In the genomic region with DNA sequence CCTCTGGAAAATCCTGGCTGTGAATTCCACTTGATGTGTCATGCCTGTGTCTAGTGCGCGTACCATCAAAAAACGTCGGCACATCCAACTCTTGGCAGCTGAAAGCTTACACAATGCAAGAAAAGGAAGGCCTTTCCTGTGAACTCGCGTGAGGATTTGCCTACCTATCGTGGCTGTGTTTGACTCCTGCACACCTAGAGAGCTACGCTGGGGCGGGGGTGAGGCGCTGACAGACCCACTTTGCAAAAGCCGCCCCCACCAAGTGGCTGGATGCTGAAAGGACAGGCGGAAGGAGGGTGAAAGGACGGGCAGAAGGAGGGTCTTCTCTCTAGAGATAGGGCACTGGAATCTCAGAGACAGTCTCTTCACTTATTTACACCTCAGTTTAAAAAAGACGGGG, we compare ENCODE assay signal across 2 cellular contexts.
TF ChIP-seq lines count a peak whose summit lies in the region.

No MANE protein-coding gene starts in this region.

TF ChIP-seq in GM23338, 12 proteins besides CTCF, POLR2A, EP300 and RAD21:
- no peak for TF ChIP-seq STAT1 (IDR thresholded peaks at IDR 0.05; ENCODE audit: unreplicated experiment)

TF ChIP-seq in K562, 482 proteins besides CTCF, POLR2A, EP300 and RAD21:
- no peak for TF ChIP-seq NUFIP1 (IDR thresholded peaks at IDR 0.05; ENCODE audit: partially characterized antibody)
- TF ChIP-seq PHF20 (IDR thresholded peaks at IDR 0.05; ENCODE audit: partially characterized antibody): no peak
- no peak for TF ChIP-seq DIDO1 (tag; IDR thresholded peaks at IDR 0.05; ENCODE audit: low read depth)
- TF ChIP-seq MAFF (IDR thresholded peaks at IDR 0.05; ENCODE audit: low read length): no peak
- TF ChIP-seq MCM5 (IDR thresholded peaks at IDR 0.05; ENCODE audit: low read depth): no peak
- TF ChIP-seq, protein P1, sequence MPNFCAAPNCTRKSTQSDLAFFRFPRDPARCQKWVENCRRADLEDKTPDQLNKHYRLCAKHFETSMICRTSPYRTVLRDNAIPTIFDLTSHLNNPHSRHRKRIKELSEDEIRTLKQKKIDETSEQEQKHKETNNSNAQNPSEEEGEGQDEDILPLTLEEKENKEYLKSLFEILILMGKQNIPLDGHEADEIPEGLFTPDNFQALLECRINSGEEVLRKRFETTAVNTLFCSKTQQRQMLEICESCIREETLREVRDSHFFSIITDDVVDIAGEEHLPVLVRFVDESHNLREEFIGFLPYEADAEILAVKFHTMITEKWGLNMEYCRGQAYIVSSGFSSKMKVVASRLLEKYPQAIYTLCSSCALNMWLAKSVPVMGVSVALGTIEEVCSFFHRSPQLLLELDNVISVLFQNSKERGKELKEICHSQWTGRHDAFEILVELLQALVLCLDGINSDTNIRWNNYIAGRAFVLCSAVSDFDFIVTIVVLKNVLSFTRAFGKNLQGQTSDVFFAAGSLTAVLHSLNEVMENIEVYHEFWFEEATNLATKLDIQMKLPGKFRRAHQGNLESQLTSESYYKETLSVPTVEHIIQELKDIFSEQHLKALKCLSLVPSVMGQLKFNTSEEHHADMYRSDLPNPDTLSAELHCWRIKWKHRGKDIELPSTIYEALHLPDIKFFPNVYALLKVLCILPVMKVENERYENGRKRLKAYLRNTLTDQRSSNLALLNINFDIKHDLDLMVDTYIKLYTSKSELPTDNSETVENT (CRISPR knock-in tag; IDR thresholded peaks at IDR 0.05): no peak
- TF ChIP-seq KDM4B (IDR thresholded peaks at IDR 0.05; ENCODE audit: borderline replicate concordance in 2 of 2, low read depth in 1 of 2): no peak
- no peak for TF ChIP-seq JUNB (CRISPR knock-in tag; conservative IDR thresholded peaks at IDR 0.05)
- no peak for TF ChIP-seq ZBTB5 (IDR thresholded peaks at IDR 0.05)
- TF ChIP-seq CAMTA2 (CRISPR knock-in tag; conservative IDR thresholded peaks at IDR 0.05): no peak
- TF ChIP-seq, protein P2, sequence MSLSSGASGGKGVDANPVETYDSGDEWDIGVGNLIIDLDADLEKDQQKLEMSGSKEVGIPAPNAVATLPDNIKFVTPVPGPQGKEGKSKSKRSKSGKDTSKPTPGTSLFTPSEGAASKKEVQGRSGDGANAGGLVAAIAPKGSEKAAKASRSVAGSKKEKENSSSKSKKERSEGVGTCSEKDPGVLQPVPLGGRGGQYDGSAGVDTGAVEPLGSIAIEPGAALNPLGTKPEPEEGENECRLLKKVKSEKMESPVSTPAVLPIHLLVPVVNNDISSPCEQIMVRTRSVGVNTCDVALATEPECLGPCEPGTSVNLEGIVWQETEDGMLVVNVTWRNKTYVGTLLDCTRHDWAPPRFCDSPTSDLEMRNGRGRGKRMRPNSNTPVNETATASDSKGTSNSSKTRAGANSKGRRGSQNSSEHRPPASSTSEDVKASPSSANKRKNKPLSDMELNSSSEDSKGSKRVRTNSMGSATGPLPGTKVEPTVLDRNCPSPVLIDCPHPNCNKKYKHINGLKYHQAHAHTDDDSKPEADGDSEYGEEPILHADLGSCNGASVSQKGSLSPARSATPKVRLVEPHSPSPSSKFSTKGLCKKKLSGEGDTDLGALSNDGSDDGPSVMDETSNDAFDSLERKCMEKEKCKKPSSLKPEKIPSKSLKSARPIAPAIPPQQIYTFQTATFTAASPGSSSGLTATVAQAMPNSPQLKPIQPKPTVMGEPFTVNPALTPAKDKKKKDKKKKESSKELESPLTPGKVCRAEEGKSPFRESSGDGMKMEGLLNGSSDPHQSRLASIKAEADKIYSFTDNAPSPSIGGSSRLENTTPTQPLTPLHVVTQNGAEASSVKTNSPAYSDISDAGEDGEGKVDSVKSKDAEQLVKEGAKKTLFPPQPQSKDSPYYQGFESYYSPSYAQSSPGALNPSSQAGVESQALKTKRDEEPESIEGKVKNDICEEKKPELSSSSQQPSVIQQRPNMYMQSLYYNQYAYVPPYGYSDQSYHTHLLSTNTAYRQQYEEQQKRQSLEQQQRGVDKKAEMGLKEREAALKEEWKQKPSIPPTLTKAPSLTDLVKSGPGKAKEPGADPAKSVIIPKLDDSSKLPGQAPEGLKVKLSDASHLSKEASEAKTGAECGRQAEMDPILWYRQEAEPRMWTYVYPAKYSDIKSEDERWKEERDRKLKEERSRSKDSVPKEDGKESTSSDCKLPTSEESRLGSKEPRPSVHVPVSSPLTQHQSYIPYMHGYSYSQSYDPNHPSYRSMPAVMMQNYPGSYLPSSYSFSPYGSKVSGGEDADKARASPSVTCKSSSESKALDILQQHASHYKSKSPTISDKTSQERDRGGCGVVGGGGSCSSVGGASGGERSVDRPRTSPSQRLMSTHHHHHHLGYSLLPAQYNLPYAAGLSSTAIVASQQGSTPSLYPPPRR (CRISPR knock-in tag; IDR thresholded peaks at IDR 0.05; ENCODE audit: borderline replicate concordance): no peak
- TF ChIP-seq HOMEZ (CRISPR knock-in tag; IDR thresholded peaks at IDR 0.05): no peak
- no peak for TF ChIP-seq ZNF511 (CRISPR knock-in tag; IDR thresholded peaks at IDR 0.05)
- no peak for TF ChIP-seq ADNP (tag; IDR thresholded peaks at IDR 0.05)
TF ChIP-seq in K562: peak in this region for 0.
